Comparison of ENCODE assay signal across 12 cellular contexts in genomic region chr20:1702855-1703254, GRCh38.
DNase-seq lines count a peak whose midpoint lies in the region; TF ChIP-seq lines count a peak whose summit lies in the region.
"Had no signal": no experiment of that assay in that cellular context is flagged by ENCODE, and none has a peak within 500 bp of the region (broad histone marks: within the 10 kb centered on the region; RNA-seq: fewer than 3 reads in every experiment).

No MANE protein-coding gene starts in this region.

- peak overlapping the region; percentile 41 for H3K27ac Mint-ChIP-seq in dendritic cell treated with granulocyte-macrophage colony-stimulating factor and Interleukin-4, amounts not matched to agents 40 ng/mL and 50 ng/mL, for 4 days
- H3K27ac Mint-ChIP-seq: CD8-positive, alpha-beta T cell had no signal

- peak in 1 of 2 experiments; percentile 46 for DNase-seq in HL-60 (ENCODE audit: low read depth in 1 of 2, low spot score in 1 of 2)
- DNase-seq in NB4 (ENCODE audit: low read depth) = peak; percentile 32
- no peak for DNase-seq in activated naive CD4-positive, alpha-beta T cell (lab: John Stamatoyannopoulos, UW)
- DNase-seq in stimulated activated CD4-positive, alpha-beta T cell treated with anti-CD3 and anti-CD28 coated beads, Interleukin-12 subunit alpha, Interleukin-12 subunit beta, amount 100 ng/mL, for 4 hours = no peak
- DNase-seq in NCI-H510A treated with DMSO at 0.1 percent for 48 hours (lab: John Stamatoyannopoulos, UW) = no peak
- DNase-seq: C1 segment of cervical spinal cord; CD8-positive, alpha-beta T cell; COR-L47; GM23248; IMR-90 had no signal

- no peak overlapping the region for H3K9ac ChIP-seq in BLaER1 treated with 17β-estradiol and CSF1 and Interleukin-3, amounts not matched to agents 10 nM and 100 nM
- H3K9ac ChIP-seq: GM23248 had no signal

- no peaks in the 10 kb centered on the region for H3K36me3 Mint-ChIP-seq in dendritic cell treated with granulocyte-macrophage colony-stimulating factor and Interleukin-4, amounts not matched to agents 40 ng/mL and 50 ng/mL, for 4 days (ENCODE audit: low read depth)
- H3K36me3 Mint-ChIP-seq: CD8-positive, alpha-beta T cell had no signal

- H3K4me1 ChIP-seq in BLaER1 treated with 17β-estradiol and CSF1 and Interleukin-3, amounts not matched to agents 10 nM and 100 nM = peaks cover 10 to 27% (median 14%) of the 10 kb centered on the region in 10 experiments

- TF ChIP-seq POLR2A in NB4 (IDR thresholded peaks at IDR 0.05; ENCODE audit: extremely low read depth, insufficient read length) = no peak

- H3K36me3 ChIP-seq in BLaER1 treated with 17β-estradiol and CSF1 and Interleukin-3, amounts not matched to agents 10 nM and 100 nM = no peaks in the 10 kb centered on the region

- H3K27me3 Mint-ChIP-seq in dendritic cell treated with granulocyte-macrophage colony-stimulating factor and Interleukin-4, amounts not matched to agents 40 ng/mL and 50 ng/mL, for 4 days = peaks cover 7% of the 10 kb centered on the region

- H3K4me3 ChIP-seq in BLaER1 treated with 17β-estradiol and CSF1 and Interleukin-3, amounts not matched to agents 10 nM and 100 nM = no peak overlapping the region
- H3K4me3 ChIP-seq in HL-60 (replicated peaks; ENCODE audit: insufficient read depth, low read length) (no peak overlapping the region), NB4 (ENCODE audit: low read depth, low read length) (no peak overlapping the region)
- H3K4me3 ChIP-seq: GM23248 had no signal

- peaks cover 0 to 7% (median 0%) of the 10 kb centered on the region in 11 experiments; a peak in 1 of 22 replicates for H3K9me3 ChIP-seq in BLaER1 treated with 17β-estradiol and CSF1 and Interleukin-3, amounts not matched to agents 10 nM and 100 nM (replicated peaks in 1 of 11)

- peaks cover 0 to 34% (median 0%) of the 10 kb centered on the region in 11 experiments; a peak in 8 of 22 replicates for H3K27me3 ChIP-seq in BLaER1 treated with 17β-estradiol and CSF1 and Interleukin-3, amounts not matched to agents 10 nM and 100 nM
- no peaks in the 10 kb centered on the region for H3K27me3 ChIP-seq in HL-60 (ENCODE audit: insufficient read depth, poor library complexity, severe bottlenecking)

- peak overlapping the region in 8 of 11 experiments; percentile 4 to 69 (median 32); a peak in 7 of 22 replicates for H3K4me2 ChIP-seq in BLaER1 treated with 17β-estradiol and CSF1 and Interleukin-3, amounts not matched to agents 10 nM and 100 nM

- TF ChIP-seq CTCF in HL-60 (IDR thresholded peaks at IDR 0.05; ENCODE audit: insufficient read depth, low read length) (no peak), NB4 (IDR thresholded peaks at IDR 0.05; ENCODE audit: low read depth, low read length) (no peak)

- H3K27ac ChIP-seq in BLaER1 treated with 17β-estradiol and CSF1 and Interleukin-3, amounts not matched to agents 10 nM and 100 nM = peak overlapping the region in 2 of 11 experiments; percentile 29 to 42; a peak in 3 of 22 replicates
- peak overlapping the region; percentile 70 for H3K27ac ChIP-seq in HL-60 (replicated peaks)
- H3K27ac ChIP-seq: GM23248 had no signal

- intact Hi-C loops in dendritic cell treated with granulocyte-macrophage colony-stimulating factor and Interleukin-4, amounts not matched to agents 40 ng/mL and 50 ng/mL, for 4 days (cut with micrococcal nuclease) = loop anchor here (10.0 kb wide), 1 partner anchor 118 kb away; no protein-coding TSS in a partner anchor

- peaks cover 63% of the 10 kb centered on the region for H3K4me1 Mint-ChIP-seq in dendritic cell treated with granulocyte-macrophage colony-stimulating factor and Interleukin-4, amounts not matched to agents 40 ng/mL and 50 ng/mL, for 4 days (ENCODE audit: low read depth)

- no peaks in the 10 kb centered on the region for H4K20me1 ChIP-seq in BLaER1 treated with 17β-estradiol and CSF1 and Interleukin-3, amounts not matched to agents 10 nM and 100 nM

- no peaks in the 10 kb centered on the region for H3K9me3 Mint-ChIP-seq in dendritic cell treated with granulocyte-macrophage colony-stimulating factor and Interleukin-4, amounts not matched to agents 40 ng/mL and 50 ng/mL, for 4 days

- H3K4me3 Mint-ChIP-seq in dendritic cell treated with granulocyte-macrophage colony-stimulating factor and Interleukin-4, amounts not matched to agents 40 ng/mL and 50 ng/mL, for 4 days = no peak overlapping the region
- H3K4me3 Mint-ChIP-seq: CD8-positive, alpha-beta T cell had no signal
